In the genomic region with DNA sequence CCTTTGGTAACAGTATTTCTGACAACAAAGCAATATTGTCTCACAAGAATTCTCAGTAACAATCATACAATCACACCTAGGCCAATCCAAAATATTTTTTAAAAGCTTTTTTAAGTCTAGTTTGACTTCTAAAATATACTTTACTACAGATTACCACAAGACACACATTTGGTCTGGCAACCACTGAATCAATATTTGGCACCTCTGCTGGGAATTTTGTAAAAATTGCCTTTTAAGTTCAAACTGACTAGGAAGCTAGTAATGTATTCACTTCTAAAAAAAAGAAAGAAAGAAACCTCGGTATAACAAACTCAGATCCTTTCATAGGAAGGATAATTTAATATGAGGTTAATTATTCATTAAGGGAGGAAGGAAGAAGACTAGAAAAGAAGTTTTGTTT, we compare ENCODE assay signal across 25 cellular contexts.
"Had no signal": no experiment of that assay in that cellular context is flagged by ENCODE, and none has a peak within 500 bp of the region (broad histone marks: within the 10 kb centered on the region; RNA-seq: fewer than 3 reads in every experiment).

No MANE protein-coding gene starts in this region.

- H3K4me1 Mint-ChIP-seq: immature natural killer cell had no signal

- H3K4me1 ChIP-seq: esophagus muscularis mucosa, gastroesophageal sphincter, heart left ventricle, left lung, lower lobe of right lung had no signal

- H3K4me2 ChIP-seq: hepatocyte had no signal

- H3K4me3 Mint-ChIP-seq: immature natural killer cell, mesothelial cell of epicardium, naive B cell had no signal

- H3K36me3 Mint-ChIP-seq: immature natural killer cell had no signal

- DNase-seq: dermis blood vessel endothelial cell; dorsolateral prefrontal cortex; effector CD4-positive, alpha-beta T cell; effector memory CD4-positive, alpha-beta T cell; foreskin keratinocyte; heart left ventricle; hypothalamus; immature natural killer cell; kidney; kidney glomerular epithelial cell; left colon; left lung; left ventricle myocardium superior; lower lobe of right lung; mesenchymal stem cell; mucosa of descending colon; naive B cell had no signal

- H3K27ac ChIP-seq: coronary artery, dorsolateral prefrontal cortex, esophagus muscularis mucosa, foreskin keratinocyte, gastroesophageal sphincter, heart left ventricle, hepatocyte, left lung, lower lobe of right lung had no signal

- H3K4me3 ChIP-seq: coronary artery, dorsolateral prefrontal cortex, esophagus muscularis mucosa, gastroesophageal sphincter, heart left ventricle, hepatocyte, left lung, lower lobe of right lung, mucosa of descending colon had no signal

- H3K9me3 Mint-ChIP-seq: immature natural killer cell had no signal

- H3K9me3 ChIP-seq: esophagus muscularis mucosa, gastroesophageal sphincter had no signal

- ATAC-seq: foreskin keratinocyte, gastroesophageal sphincter, heart left ventricle, left colon, left lung, left ventricle myocardium superior, lower lobe of right lung, mucosa of descending colon had no signal

- H3K27ac Mint-ChIP-seq: immature natural killer cell, mesothelial cell of epicardium, naive B cell had no signal

- H3K27me3 Mint-ChIP-seq: naive B cell had no signal

- FAIRE-seq: colon, endothelial cell of umbilical vein, frontal cortex, kidney had no signal
